19 cellular contexts compared by ENCODE assay signal in genomic region chr11:113365895-113366294, GRCh38. TPM values are rescaled to one million over a fixed set of nuclear protein-coding genes. Genes with fewer than 3 reads are reported as not detected.
"Had no signal": no experiment of that assay in that cellular context is flagged by ENCODE, and none has a peak within 500 bp of the region (broad histone marks: within the 10 kb centered on the region; RNA-seq: fewer than 3 reads in every experiment).

No MANE protein-coding gene starts in this region.

- H3K4me3 ChIP-seq: body of pancreas, left ventricle myocardium inferior, ovary, sigmoid colon, testis had no signal

- H3K27me3 ChIP-seq: body of pancreas, ovary, sigmoid colon, testis had no signal

- H3K9me3 ChIP-seq: body of pancreas, left ventricle myocardium inferior, ovary, sigmoid colon, testis had no signal

- ATAC-seq: activated CD8-positive, alpha-beta memory T cell treated with anti-CD3 and anti-CD28 coated beads, Interleukin-2, amount 10 ng/mL, durations not matched to agents 7 days and 5 days; body of pancreas had no signal

- H3K27me3 Mint-ChIP-seq: activated CD8-positive, alpha-beta memory T cell treated with anti-CD3 and anti-CD28 coated beads, Interleukin-2, amount 10 ng/mL, durations not matched to agents 7 days and 5 days; memory B cell had no signal

- H3K27ac Mint-ChIP-seq: activated CD8-positive, alpha-beta memory T cell treated with anti-CD3 and anti-CD28 coated beads, Interleukin-2, amount 10 ng/mL, durations not matched to agents 7 days and 5 days; memory B cell had no signal

- H3K4me3 Mint-ChIP-seq: activated CD8-positive, alpha-beta memory T cell treated with anti-CD3 and anti-CD28 coated beads, Interleukin-2, amount 10 ng/mL, durations not matched to agents 7 days and 5 days; memory B cell; neural crest cell had no signal

- H3K4me1 ChIP-seq: body of pancreas, left ventricle myocardium inferior, sigmoid colon, testis had no signal

- DNase-seq: activated CD4-positive, alpha-beta T cell treated with anti-CD3 and anti-CD28 coated beads, Interleukin-2, amount 50 U/mL, for 1 hour; activated CD4-positive, CD25-positive, alpha-beta regulatory T cell; activated CD8-positive, alpha-beta memory T cell treated with anti-CD3 and anti-CD28 coated beads, Interleukin-2, amount 10 ng/mL, durations not matched to agents 7 days and 5 days; activated gamma-delta T cell treated with Interleukin-2 at 50 U/mL for 16 hours; activated T-cell treated with anti-CD3 and anti-CD28 coated beads, Interleukin-2, amount 50 U/mL, for 48 hours; amniotic stem cell; body of pancreas; central memory CD4-positive, alpha-beta T cell; cortex of kidney; effector CD8-positive, alpha-beta T cell; left ventricle myocardium inferior; ovary; sigmoid colon; stimulated activated CD4-positive, alpha-beta T cell treated with anti-CD3 and anti-CD28 coated beads, Interleukin-2, amount 100 ng/mL, for 24 hours; testis had no signal

- H3K36me3 ChIP-seq: ovary had no signal

- H3K9me3 Mint-ChIP-seq: memory B cell, neural crest cell had no signal

- H3K4me1 Mint-ChIP-seq: memory B cell, neural crest cell had no signal

- H3K27ac ChIP-seq: body of pancreas, epithelial cell of prostate, left ventricle myocardium inferior, ovary, sigmoid colon, testis had no signal

- H3K36me3 Mint-ChIP-seq: activated CD8-positive, alpha-beta memory T cell treated with anti-CD3 and anti-CD28 coated beads, Interleukin-2, amount 10 ng/mL, durations not matched to agents 7 days and 5 days had no signal

RNA-seq across cellular contexts. Expression of gene ANKK1, which starts 21.7 kb away (rescaled TPM):
- total RNA-seq: left ventricle myocardium inferior; T-helper 2 cell treated with Interferon-gamma antibody and Interleukin-4, amounts not matched to agents 100 ng/mL and 5 ng/mL, for 36 hours had no signal
